Comparison of ENCODE assay signal across 9 cellular contexts in genomic region chr11:13276454-13276851, GRCh38. TPM values are rescaled to one million over a fixed set of nuclear protein-coding genes. Genes with fewer than 3 reads are reported as not detected.
DNase-seq lines count a peak whose midpoint lies in the region; ATAC-seq and TF ChIP-seq lines count a peak whose summit lies in the region.
"Had no signal": no experiment of that assay in that cellular context is flagged by ENCODE, and none has a peak within 500 bp of the region (broad histone marks: within the 10 kb centered on the region; RNA-seq: fewer than 3 reads in every experiment).

No MANE protein-coding gene starts in this region.

- H3K27ac Mint-ChIP-seq in activated B cell treated with CpG ODN at 0.5 μM for 24 hours (peak overlapping the region; percentile 82), glutamatergic neuron (ENCODE audit: unreplicated experiment) (no peak overlapping the region)

- H3K27me3 Mint-ChIP-seq in activated B cell treated with CpG ODN at 0.5 μM for 24 hours: peaks cover 7% of the 10 kb centered on the region
- peaks cover 27% of the 10 kb centered on the region for H3K27me3 Mint-ChIP-seq in glutamatergic neuron (ENCODE audit: unreplicated experiment)

- no peaks in the 10 kb centered on the region for H3K9me3 Mint-ChIP-seq in activated B cell treated with CpG ODN at 0.5 μM for 24 hours
- peaks cover 6% of the 10 kb centered on the region for H3K9me3 Mint-ChIP-seq in glutamatergic neuron (ENCODE audit: unreplicated experiment)

- no peaks in the 10 kb centered on the region for H3K27me3 ChIP-seq in GM23248 (replicated peaks; ENCODE audit: insufficient read depth)
- H3K27me3 ChIP-seq in skeletal muscle satellite cell (ENCODE audit: control insufficient read depth, insufficient read depth, low read length): peaks cover 4% of the 10 kb centered on the region

- TF ChIP-seq CTCF in activated B cell treated with CpG ODN at 0.5 μM for 24 hours (IDR thresholded peaks at IDR 0.05) (no peak), glutamatergic neuron (IDR thresholded peaks at IDR 0.05; ENCODE audit: partially characterized antibody, unreplicated experiment) (no peak)

- peak overlapping the region; percentile 96 for H2AFZ ChIP-seq in GM23248

- 5 to 8% methylated on average over 10 of the region's 10 CpGs for WGBS in GM23248 (ENCODE audit: low coverage in 1 of 2, low lambda C conversion rate in 2 of 2, missing lambda C conversion rate in 2 of 2), 2 experiments

- H3K79me2 ChIP-seq in GM23248 (ENCODE audit: insufficient read depth): peaks cover 36% of the 10 kb centered on the region

- H3K4me1 Mint-ChIP-seq in activated B cell treated with CpG ODN at 0.5 μM for 24 hours (peaks cover 36% of the 10 kb centered on the region), glutamatergic neuron (ENCODE audit: low read depth, unreplicated experiment) (peaks cover 3% of the 10 kb centered on the region)

- H4K20me1 ChIP-seq in GM23248 (ENCODE audit: insufficient read depth): no peaks in the 10 kb centered on the region

- peak overlapping the region; percentile 55 for H3K27ac ChIP-seq in GM23248

- H3K9me3 ChIP-seq in GM23248 (ENCODE audit: low read depth) (no peaks in the 10 kb centered on the region), skeletal muscle satellite cell (replicated peaks; ENCODE audit: low read length) (no peaks in the 10 kb centered on the region)

- peaks cover 8% of the 10 kb centered on the region for H3K36me3 Mint-ChIP-seq in activated B cell treated with CpG ODN at 0.5 μM for 24 hours (ENCODE audit: low read depth)
- no peaks in the 10 kb centered on the region for H3K36me3 Mint-ChIP-seq in glutamatergic neuron (ENCODE audit: unreplicated experiment)

- H3K4me3 Mint-ChIP-seq in activated B cell treated with CpG ODN at 0.5 μM for 24 hours: peak overlapping the region; percentile 97
- peak overlapping the region; percentile 98 for H3K4me3 Mint-ChIP-seq in glutamatergic neuron (ENCODE audit: unreplicated experiment)

- H3K4me3 ChIP-seq in GM23248 (peak overlapping the region; percentile 86), skeletal muscle satellite cell (ENCODE audit: low read length) (peak overlapping the region; percentile 91)

- POLR2A ChIA-PET in activated B cell treated with CpG ODN at 0.5 μM for 24 hours (lab: Charles Lee): interaction anchor here (0.9 to 1.0 kb wide), 3 partner anchors 38 to 187 kb away, joined by 3 read pairs; partner anchors contain the start of gene BTBD10

- CTCF ChIA-PET in activated B cell treated with CpG ODN at 0.5 μM for 24 hours (lab: Charles Lee): no interaction called here

- H3K4me1 ChIP-seq in GM23248 (ENCODE audit: insufficient read depth): peaks cover 20% of the 10 kb centered on the region
- H3K4me1 ChIP-seq in skeletal muscle satellite cell (ENCODE audit: control insufficient read depth, insufficient read depth, low read length): peaks cover 29% of the 10 kb centered on the region

- no peak for DNase-seq in GM23248
- no peak for DNase-seq in activated B cell treated with CpG ODN at 0.5 μM for 24 hours
- DNase-seq in glutamatergic neuron: no peak
- DNase-seq in effector CD8-positive, alpha-beta T cell (lab: John Stamatoyannopoulos, UW): no peak
- DNase-seq: activated CD8-positive, alpha-beta memory T cell treated with anti-CD3 and anti-CD28 coated beads, Interleukin-2, amount 50 U/mL, for 4 hours had no signal

- H3K4me2 ChIP-seq in GM23248 (ENCODE audit: unreplicated experiment) (peak overlapping the region; percentile 98), skeletal muscle satellite cell (ENCODE audit: low read length) (peak overlapping the region; percentile 95)

- no peaks in the 10 kb centered on the region for H3K36me3 ChIP-seq in GM23248 (ENCODE audit: low read depth)
- H3K36me3 ChIP-seq in skeletal muscle satellite cell (ENCODE audit: insufficient read depth, low read length): no peaks in the 10 kb centered on the region

- ATAC-seq in activated B cell treated with CpG ODN at 0.5 μM for 24 hours (ENCODE audit: low read depth) (no peak), HG03442 (IDR thresholded peaks at IDR 0.05; ENCODE audit: unreplicated experiment) (no peak), GM18502 (IDR thresholded peaks at IDR 0.05; ENCODE audit: poor library complexity, unreplicated experiment) (no peak), HG03439 (IDR thresholded peaks at IDR 0.05; ENCODE audit: unreplicated experiment) (no peak)

- peaks cover 25% of the 10 kb centered on the region for H3F3A ChIP-seq in GM23248 (ENCODE audit: insufficient read depth)

- intact Hi-C loops in activated B cell treated with CpG ODN at 0.5 μM for 24 hours (cut with micrococcal nuclease): loop anchor here (2.0 to 5.0 kb wide), 4 partner anchors 58 to 1696 kb away; partner anchors contain the start of genes CALCA and TEAD1

- in situ Hi-C loops in GM23248 (cut with MboI): no loop called here

- no peaks in the 10 kb centered on the region for H3K9me2 ChIP-seq in GM23248 (ENCODE audit: insufficient read depth)

- peak overlapping the region; percentile 64 for H3K9ac ChIP-seq in GM23248
- H3K9ac ChIP-seq in skeletal muscle satellite cell (ENCODE audit: low read depth, low read length): peak overlapping the region; percentile 79

RNA-seq across cellular contexts. Expression of gene BMAL1, which starts 1.1 kb away (rescaled TPM):
- 41.7 and 66.5 TPM in 2 replicates for total RNA-seq in GM23248 (2014; rRNA removed; shearing (Covaris generic))
- polyA plus RNA-seq in GM23248 (2016; fragmentation: Nextera tagmentation; extraction: Ambion mirVana): 31.9 and 34.9 TPM in 2 replicates
- 21.9 and 30.1 TPM in 2 replicates for total RNA-seq in activated B cell treated with CpG ODN at 0.5 μM for 24 hours
- 8.6 TPM for total RNA-seq in glutamatergic neuron (ENCODE audit: unreplicated experiment)
- total RNA-seq in skeletal muscle satellite cell (2012; rRNA removed): 12.5 and 12.9 TPM in 2 replicates
